ENCODE assay signal across 20 cellular contexts in genomic region chr5:128345247-128345646, GRCh38.
"Had no signal": no experiment of that assay in that cellular context is flagged by ENCODE, and none has a peak within 500 bp of the region (broad histone marks: within the 10 kb centered on the region; RNA-seq: fewer than 3 reads in every experiment).

No MANE protein-coding gene starts in this region.

- H3K27me3 ChIP-seq: MG63 had no signal

- H3K9ac ChIP-seq: SK-N-SH had no signal

- H3K36me3 ChIP-seq: MG63 had no signal

- H3K4me3 ChIP-seq: MG63 had no signal

- H3K9me3 ChIP-seq: MG63, SK-N-SH had no signal

- DNase-seq: IMR-90, Karpas-422, KG1, MG63, NCI-H1092, NCI-H1105 treated with DMSO at 0.1 percent for 48 hours, NCI-H1436, NCI-H187, NCI-H2029, NCI-H2081 treated with DMSO at 0.1 percent for 48 hours, NCI-H2171, NCI-H226, NCI-H446, NCI-H510A, NCI-H524 treated with DMSO at 0.1 percent for 48 hours, NCI-H69, NCI-H774, RPMI8226, SHP77, SK-N-SH had no signal
